Comparison of ENCODE assay signal across 1 cellular context in the genomic region with DNA sequence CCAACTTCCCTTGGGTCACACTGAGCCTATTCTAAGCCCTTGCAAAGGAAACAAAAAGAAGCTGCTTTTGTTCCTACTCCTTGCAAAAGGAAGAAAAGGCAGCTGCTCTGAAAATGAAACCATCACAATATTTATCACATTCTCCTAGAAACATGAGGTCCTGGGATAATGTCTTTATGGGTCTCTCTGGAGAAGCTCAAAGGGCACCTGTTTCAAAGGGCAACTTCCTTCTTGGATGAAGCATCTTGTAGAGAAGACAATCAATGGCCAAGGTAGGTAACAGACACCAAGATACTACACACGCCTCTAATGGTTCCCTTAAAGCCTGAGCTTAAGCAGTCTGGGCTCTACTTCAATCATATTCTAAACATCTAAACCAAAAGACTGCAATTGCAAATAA.
TF ChIP-seq lines count a peak whose summit lies in the region.

No MANE protein-coding gene starts in this region.

TF ChIP-seq in GM12878, 131 proteins besides CTCF, POLR2A, EP300 and RAD21:
- no peak for TF ChIP-seq CBX5 (IDR thresholded peaks at IDR 0.05; ENCODE audit: low read depth)
- TF ChIP-seq KDM1A (IDR thresholded peaks at IDR 0.05; ENCODE audit: borderline replicate concordance), result no peak
- TF ChIP-seq, protein P1, sequence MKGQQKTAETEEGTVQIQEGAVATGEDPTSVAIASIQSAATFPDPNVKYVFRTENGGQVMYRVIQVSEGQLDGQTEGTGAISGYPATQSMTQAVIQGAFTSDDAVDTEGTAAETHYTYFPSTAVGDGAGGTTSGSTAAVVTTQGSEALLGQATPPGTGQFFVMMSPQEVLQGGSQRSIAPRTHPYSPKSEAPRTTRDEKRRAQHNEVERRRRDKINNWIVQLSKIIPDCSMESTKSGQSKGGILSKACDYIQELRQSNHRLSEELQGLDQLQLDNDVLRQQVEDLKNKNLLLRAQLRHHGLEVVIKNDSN (IDR thresholded peaks at IDR 0.05; ENCODE audit: borderline replicate concordance, extremely low read length, insufficient read depth, low read depth, low read length), result no peak
- TF ChIP-seq GABPA (IDR thresholded peaks at IDR 0.05; ENCODE audit: low read depth), result no peak
- no peak for TF ChIP-seq CREB1 (IDR thresholded peaks at IDR 0.05; ENCODE audit: low read depth)
- TF ChIP-seq REST (IDR thresholded peaks at IDR 0.05; ENCODE audit: low read depth, low read length), result no peak
- no peak for TF ChIP-seq BCL11A (IDR thresholded peaks at IDR 0.05; ENCODE audit: low read depth, low read length)
- no peak for TF ChIP-seq LARP7 (IDR thresholded peaks at IDR 0.05)
- TF ChIP-seq, protein P2, sequence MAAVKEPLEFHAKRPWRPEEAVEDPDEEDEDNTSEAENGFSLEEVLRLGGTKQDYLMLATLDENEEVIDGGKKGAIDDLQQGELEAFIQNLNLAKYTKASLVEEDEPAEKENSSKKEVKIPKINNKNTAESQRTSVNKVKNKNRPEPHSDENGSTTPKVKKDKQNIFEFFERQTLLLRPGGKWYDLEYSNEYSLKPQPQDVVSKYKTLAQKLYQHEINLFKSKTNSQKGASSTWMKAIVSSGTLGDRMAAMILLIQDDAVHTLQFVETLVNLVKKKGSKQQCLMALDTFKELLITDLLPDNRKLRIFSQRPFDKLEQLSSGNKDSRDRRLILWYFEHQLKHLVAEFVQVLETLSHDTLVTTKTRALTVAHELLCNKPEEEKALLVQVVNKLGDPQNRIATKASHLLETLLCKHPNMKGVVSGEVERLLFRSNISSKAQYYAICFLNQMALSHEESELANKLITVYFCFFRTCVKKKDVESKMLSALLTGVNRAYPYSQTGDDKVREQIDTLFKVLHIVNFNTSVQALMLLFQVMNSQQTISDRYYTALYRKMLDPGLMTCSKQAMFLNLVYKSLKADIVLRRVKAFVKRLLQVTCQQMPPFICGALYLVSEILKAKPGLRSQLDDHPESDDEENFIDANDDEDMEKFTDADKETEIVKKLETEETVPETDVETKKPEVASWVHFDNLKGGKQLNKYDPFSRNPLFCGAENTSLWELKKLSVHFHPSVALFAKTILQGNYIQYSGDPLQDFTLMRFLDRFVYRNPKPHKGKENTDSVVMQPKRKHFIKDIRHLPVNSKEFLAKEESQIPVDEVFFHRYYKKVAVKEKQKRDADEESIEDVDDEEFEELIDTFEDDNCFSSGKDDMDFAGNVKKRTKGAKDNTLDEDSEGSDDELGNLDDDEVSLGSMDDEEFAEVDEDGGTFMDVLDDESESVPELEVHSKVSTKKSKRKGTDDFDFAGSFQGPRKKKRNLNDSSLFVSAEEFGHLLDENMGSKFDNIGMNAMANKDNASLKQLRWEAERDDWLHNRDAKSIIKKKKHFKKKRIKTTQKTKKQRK (IDR thresholded peaks at IDR 0.05; ENCODE audit: low read depth, low read length), result no peak
- no peak for TF ChIP-seq ZNF274 (IDR thresholded peaks at IDR 0.05; ENCODE audit: insufficient read depth, insufficient read length)
- no peak for TF ChIP-seq RAD51 (IDR thresholded peaks at IDR 0.05)
- TF ChIP-seq CHD1 (IDR thresholded peaks at IDR 0.05; ENCODE audit: low read depth, low read length), result no peak
- TF ChIP-seq GATAD2B (conservative IDR thresholded peaks at IDR 0.05; ENCODE audit: low read depth), result no peak
- TF ChIP-seq, protein P3, sequence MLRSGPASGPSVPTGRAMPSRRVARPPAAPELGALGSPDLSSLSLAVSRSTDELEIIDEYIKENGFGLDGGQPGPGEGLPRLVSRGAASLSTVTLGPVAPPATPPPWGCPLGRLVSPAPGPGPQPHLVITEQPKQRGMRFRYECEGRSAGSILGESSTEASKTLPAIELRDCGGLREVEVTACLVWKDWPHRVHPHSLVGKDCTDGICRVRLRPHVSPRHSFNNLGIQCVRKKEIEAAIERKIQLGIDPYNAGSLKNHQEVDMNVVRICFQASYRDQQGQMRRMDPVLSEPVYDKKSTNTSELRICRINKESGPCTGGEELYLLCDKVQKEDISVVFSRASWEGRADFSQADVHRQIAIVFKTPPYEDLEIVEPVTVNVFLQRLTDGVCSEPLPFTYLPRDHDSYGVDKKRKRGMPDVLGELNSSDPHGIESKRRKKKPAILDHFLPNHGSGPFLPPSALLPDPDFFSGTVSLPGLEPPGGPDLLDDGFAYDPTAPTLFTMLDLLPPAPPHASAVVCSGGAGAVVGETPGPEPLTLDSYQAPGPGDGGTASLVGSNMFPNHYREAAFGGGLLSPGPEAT (IDR thresholded peaks at IDR 0.05; ENCODE audit: low read depth), result no peak
- TF ChIP-seq ZNF622 (IDR thresholded peaks at IDR 0.05), result no peak
- TF ChIP-seq SIX5 (IDR thresholded peaks at IDR 0.05; ENCODE audit: low read depth, low read length, severe bottlenecking), result no peak
- TF ChIP-seq EGR1 (IDR thresholded peaks at IDR 0.05; ENCODE audit: borderline replicate concordance in 1 of 2, low read depth in 2 of 2, low read length in 2 of 2), result no peak
